Comparison of ENCODE assay signal across 8 cellular contexts in genomic region chr1:36463404-36463772, GRCh38. TPM values are rescaled to one million over a fixed set of nuclear protein-coding genes. Genes with fewer than 3 reads are reported as not detected.
DNase-seq lines count a peak whose midpoint lies in the region; ATAC-seq lines count a peak whose summit lies in the region.

No MANE protein-coding gene starts in this region.

- H3K4me1 ChIP-seq in BLaER1 treated with 17β-estradiol and CSF1 and Interleukin-3, amounts not matched to agents 10 nM and 100 nM, result peaks cover 32 to 77% (median 73%) of the 10 kb centered on the region in 10 experiments
- peaks cover 25% of the 10 kb centered on the region for H3K4me1 ChIP-seq in Karpas-422 (ENCODE audit: low read length)

- ATAC-seq in effector memory CD8-positive, alpha-beta T cell (replicated peaks), result no peak
- no peak for ATAC-seq in natural killer cell treated with Interleukin-12 subunit alpha and Interleukin-12 subunit beta and Interleukin-15 and Interleukin-18, amount 100 ng/mL, for 72 hours
- ATAC-seq in HG02973 (IDR thresholded peaks at IDR 0.05; ENCODE audit: unreplicated experiment) (no peak), HG02885 (IDR thresholded peaks at IDR 0.05; ENCODE audit: poor library complexity, unreplicated experiment) (no peak)

- no peaks in the 10 kb centered on the region for H3K9me2 ChIP-seq in Karpas-422 (replicated peaks; ENCODE audit: insufficient read depth, low read length)

- peak overlapping the region; percentile 100 for H3K4me3 Mint-ChIP-seq in effector memory CD8-positive, alpha-beta T cell
- peak overlapping the region; percentile 99 for H3K4me3 Mint-ChIP-seq in natural killer cell treated with Interleukin-12 subunit alpha and Interleukin-12 subunit beta and Interleukin-15 and Interleukin-18, amount 100 ng/mL, for 72 hours

- H3K36me3 Mint-ChIP-seq in effector memory CD8-positive, alpha-beta T cell (ENCODE audit: insufficient read depth), result peaks cover 28% of the 10 kb centered on the region
- peaks cover 18% of the 10 kb centered on the region for H3K36me3 Mint-ChIP-seq in natural killer cell treated with Interleukin-12 subunit alpha and Interleukin-12 subunit beta and Interleukin-15 and Interleukin-18, amount 100 ng/mL, for 72 hours

- H3K4me3 ChIP-seq in BLaER1 treated with 17β-estradiol and CSF1 and Interleukin-3, amounts not matched to agents 10 nM and 100 nM, result peak overlapping the region; percentile 76 to 95 (median 90)
- peak overlapping the region; percentile 98 for H3K4me3 ChIP-seq in Karpas-422 (ENCODE audit: low read length)

- H3K9ac ChIP-seq in BLaER1 treated with 17β-estradiol and CSF1 and Interleukin-3, amounts not matched to agents 10 nM and 100 nM, result peak overlapping the region; percentile 80 to 92 (median 86)
- peak overlapping the region; percentile 91 for H3K9ac ChIP-seq in Karpas-422 (ENCODE audit: low read length)

- H3K4me2 ChIP-seq in BLaER1 treated with 17β-estradiol and CSF1 and Interleukin-3, amounts not matched to agents 10 nM and 100 nM, result peak overlapping the region; percentile 92 to 99 (median 98)
- H3K4me2 ChIP-seq in Karpas-422 (ENCODE audit: low read depth, low read length, poor library complexity, severe bottlenecking), result peak overlapping the region; percentile 99

- H3K79me2 ChIP-seq in Karpas-422 (ENCODE audit: low read length), result peaks cover 27% of the 10 kb centered on the region

- no peaks in the 10 kb centered on the region for H3K27me3 Mint-ChIP-seq in effector memory CD8-positive, alpha-beta T cell
- no peaks in the 10 kb centered on the region for H3K27me3 Mint-ChIP-seq in natural killer cell treated with Interleukin-12 subunit alpha and Interleukin-12 subunit beta and Interleukin-15 and Interleukin-18, amount 100 ng/mL, for 72 hours

- DNase-seq in Karpas-422 (peak; percentile 63), SHP77 treated with DMSO at 0.1 percent for 48 hours (lab: John Stamatoyannopoulos, UW) (no peak), NCI-H1694 treated with DMSO at 0.1 percent for 48 hours (lab: John Stamatoyannopoulos, UW) (no peak)
- no peak for DNase-seq in effector memory CD8-positive, alpha-beta T cell
- DNase-seq in natural killer cell treated with Interleukin-12 subunit alpha and Interleukin-12 subunit beta and Interleukin-15 and Interleukin-18, amount 100 ng/mL, for 72 hours (ENCODE audit: low spot score), result no peak

- H2AFZ ChIP-seq in Karpas-422 (ENCODE audit: low read length), result no peak overlapping the region; the same call in 1 of the 2 replicates

- H4K20me1 ChIP-seq in BLaER1 treated with 17β-estradiol and CSF1 and Interleukin-3, amounts not matched to agents 10 nM and 100 nM, result peaks cover under 1 to 36% (median 10%) of the 10 kb centered on the region in 11 experiments; a peak in 15 of 22 replicates
- no peaks in the 10 kb centered on the region for H4K20me1 ChIP-seq in Karpas-422 (ENCODE audit: insufficient read depth, low read depth, low read length)

- H3K4me1 Mint-ChIP-seq in effector memory CD8-positive, alpha-beta T cell (ENCODE audit: low read depth in 2 of 2), result peaks cover 17 to 33% of the 10 kb centered on the region in 2 donors
- peaks cover 25 to 39% of the 10 kb centered on the region in 2 donors for H3K4me1 Mint-ChIP-seq in natural killer cell treated with Interleukin-12 subunit alpha and Interleukin-12 subunit beta and Interleukin-15 and Interleukin-18, amount 100 ng/mL, for 72 hours (ENCODE audit: low read depth in 2 of 2)

- H3K27ac Mint-ChIP-seq in effector memory CD8-positive, alpha-beta T cell, result peak overlapping the region; percentile 97
- peak overlapping the region; percentile 98 to 99 for H3K27ac Mint-ChIP-seq in natural killer cell treated with Interleukin-12 subunit alpha and Interleukin-12 subunit beta and Interleukin-15 and Interleukin-18, amount 100 ng/mL, for 72 hours

- H3K9me3 Mint-ChIP-seq in effector memory CD8-positive, alpha-beta T cell, result no peaks in the 10 kb centered on the region
- H3K9me3 Mint-ChIP-seq in natural killer cell treated with Interleukin-12 subunit alpha and Interleukin-12 subunit beta and Interleukin-15 and Interleukin-18, amount 100 ng/mL, for 72 hours, result no peaks in the 10 kb centered on the region

- H3K36me3 ChIP-seq in BLaER1 treated with 17β-estradiol and CSF1 and Interleukin-3, amounts not matched to agents 10 nM and 100 nM, result peaks cover 19 to 38% (median 32%) of the 10 kb centered on the region in 11 experiments
- peaks cover 18% of the 10 kb centered on the region; the same call in 1 of the 2 replicates for H3K36me3 ChIP-seq in Karpas-422 (ENCODE audit: insufficient read depth, low read length)

- peak overlapping the region; percentile 81 to 92 (median 87); a peak in 21 of 22 replicates for H3K27ac ChIP-seq in BLaER1 treated with 17β-estradiol and CSF1 and Interleukin-3, amounts not matched to agents 10 nM and 100 nM
- peak overlapping the region; percentile 54; the same call in 1 of the 2 replicates for H3K27ac ChIP-seq in Karpas-422 (ENCODE audit: low read length)

- H3K27me3 ChIP-seq in BLaER1 treated with 17β-estradiol and CSF1 and Interleukin-3, amounts not matched to agents 10 nM and 100 nM, result peaks cover 0 to 15% (median 0%) of the 10 kb centered on the region in 11 experiments; a peak in 3 of 22 replicates
- H3K27me3 ChIP-seq in Karpas-422 (ENCODE audit: low read length), result no peaks in the 10 kb centered on the region

- H3K9me3 ChIP-seq in BLaER1 treated with 17β-estradiol and CSF1 and Interleukin-3, amounts not matched to agents 10 nM and 100 nM (replicated peaks in 1 of 11), result peaks cover 0 to 5% (median 0%) of the 10 kb centered on the region in 11 experiments; a peak in 2 of 22 replicates
- no peaks in the 10 kb centered on the region for H3K9me3 ChIP-seq in Karpas-422 (ENCODE audit: low read length)

RNA-seq across cellular contexts. Expression of gene MRPS15, which starts 0.8 kb away (rescaled TPM):
- 86.7 and 108 TPM in 2 replicates for total RNA-seq in Karpas-422 (2014; rRNA removed; shearing (Covaris generic); ENCODE audit: low replicate concordance)
- total RNA-seq in natural killer cell treated with Interleukin-12 subunit alpha and Interleukin-12 subunit beta and Interleukin-15 and Interleukin-18, amount 100 ng/mL, for 72 hours, result 100 to 1,000 TPM in 1 of 2 donors, 10 to 100 TPM in 1; 78.8 to 109 TPM

RNA-seq across cellular contexts. Expression of gene OSCP1, which starts 13.1 kb away (rescaled TPM):
- 11.8 and 15.0 TPM in 2 replicates for total RNA-seq in Karpas-422 (2014; rRNA removed; shearing (Covaris generic); ENCODE audit: low replicate concordance)
- total RNA-seq in natural killer cell treated with Interleukin-12 subunit alpha and Interleukin-12 subunit beta and Interleukin-15 and Interleukin-18, amount 100 ng/mL, for 72 hours, result 1 to 10 TPM in 1 of 2 donors, under 1 TPM in 1; 0.59 to 1.2 TPM

RNA-seq across cellular contexts. Expression of gene CSF3R, which starts 19.3 kb away (rescaled TPM):
- not detected in 2 replicates for total RNA-seq in Karpas-422 (2014; rRNA removed; shearing (Covaris generic); ENCODE audit: low replicate concordance)
- under 1 TPM; 0.64 to 0.78 TPM for total RNA-seq in natural killer cell treated with Interleukin-12 subunit alpha and Interleukin-12 subunit beta and Interleukin-15 and Interleukin-18, amount 100 ng/mL, for 72 hours
